12 cellular contexts compared by ENCODE assay signal in genomic region chr4:41363384-41363981, GRCh38.
DNase-seq lines count a peak whose midpoint lies in the region; ATAC-seq and TF ChIP-seq lines count a peak whose summit lies in the region.
"Had no signal": no experiment of that assay in that cellular context is flagged by ENCODE, and none has a peak within 500 bp of the region (broad histone marks: within the 10 kb centered on the region; RNA-seq: fewer than 3 reads in every experiment).

No MANE protein-coding gene starts in this region.

- ATAC-seq in GM21367 (IDR thresholded peaks at IDR 0.05; ENCODE audit: unreplicated experiment): no peak
- ATAC-seq: activated naive CD8-positive, alpha-beta T cell treated with anti-CD3 and anti-CD28 coated beads, Interleukin-2, amount 50 U/mL, for 24 hours; natural killer cell treated with Interleukin-12 subunit alpha and Interleukin-12 subunit beta and Interleukin-15 and Interleukin-18, amount 100 ng/mL, for 72 hours; stimulated activated naive B cell treated with anti-CD40 and anti-IgM and Interleukin-4, amounts not matched to agents 10 μg/mL and 1 μg/mL and 100 μg/mL, for 72 hours had no signal

- H3K27me3 ChIP-seq in kidney epithelial cell (ENCODE audit: control insufficient read depth, insufficient read depth, low read length): peaks cover 8% of the 10 kb centered on the region
- no peaks in the 10 kb centered on the region for H3K27me3 ChIP-seq in effector memory CD4-positive, alpha-beta T cell (replicated peaks; ENCODE audit: control insufficient read depth, insufficient read depth, low read length, poor library complexity, severe bottlenecking)

- peak overlapping the region; percentile 96 for H3K27ac ChIP-seq in substantia nigra (ENCODE audit: low read depth, low read length, poor library complexity, severe bottlenecking)
- no peak overlapping the region for H3K27ac ChIP-seq in effector memory CD4-positive, alpha-beta T cell (ENCODE audit: insufficient read depth, low read length, poor library complexity, severe bottlenecking)

- no peaks in the 10 kb centered on the region for H3K9me3 ChIP-seq in effector memory CD4-positive, alpha-beta T cell (ENCODE audit: control insufficient read depth, low read length)

- H3K27ac Mint-ChIP-seq in activated T-helper 1 cell treated with anti-CD3 and anti-CD28 coated beads, Interleukin-12 subunit alpha, Interleukin-12 subunit beta, Interleukin-2, Interleukin-4 antibody, amounts not matched to agents 30 ng/mL and 10 ng/mL and 1 ng/mL, durations not matched to agents 14 hours and 24 hours and 36 hours: no peak overlapping the region
- H3K27ac Mint-ChIP-seq: activated naive CD8-positive, alpha-beta T cell treated with anti-CD3 and anti-CD28 coated beads, Interleukin-2, amount 50 U/mL, for 24 hours; natural killer cell treated with Interleukin-12 subunit alpha and Interleukin-12 subunit beta and Interleukin-15 and Interleukin-18, amount 100 ng/mL, for 72 hours; stimulated activated naive B cell treated with anti-CD40 and anti-IgM and Interleukin-4, amounts not matched to agents 10 μg/mL and 1 μg/mL and 100 μg/mL, for 72 hours had no signal

- H3K36me3 ChIP-seq in kidney epithelial cell (ENCODE audit: control insufficient read depth, insufficient read depth, low read length): no peaks in the 10 kb centered on the region
- no peaks in the 10 kb centered on the region for H3K36me3 ChIP-seq in effector memory CD4-positive, alpha-beta T cell (ENCODE audit: control insufficient read depth, insufficient read depth, low read length)

- no peaks in the 10 kb centered on the region for H3K9me3 Mint-ChIP-seq in activated T-helper 1 cell treated with anti-CD3 and anti-CD28 coated beads, Interleukin-12 subunit alpha, Interleukin-12 subunit beta, Interleukin-2, Interleukin-4 antibody, amounts not matched to agents 30 ng/mL and 10 ng/mL and 1 ng/mL, durations not matched to agents 14 hours and 24 hours and 36 hours
- H3K9me3 Mint-ChIP-seq: activated naive CD8-positive, alpha-beta T cell treated with anti-CD3 and anti-CD28 coated beads, Interleukin-2, amount 50 U/mL, for 24 hours; natural killer cell treated with Interleukin-12 subunit alpha and Interleukin-12 subunit beta and Interleukin-15 and Interleukin-18, amount 100 ng/mL, for 72 hours; stimulated activated naive B cell treated with anti-CD40 and anti-IgM and Interleukin-4, amounts not matched to agents 10 μg/mL and 1 μg/mL and 100 μg/mL, for 72 hours had no signal

- peaks cover 43% of the 10 kb centered on the region for H3K27me3 Mint-ChIP-seq in activated T-helper 1 cell treated with anti-CD3 and anti-CD28 coated beads, Interleukin-12 subunit alpha, Interleukin-12 subunit beta, Interleukin-2, Interleukin-4 antibody, amounts not matched to agents 30 ng/mL and 10 ng/mL and 1 ng/mL, durations not matched to agents 14 hours and 24 hours and 36 hours (ENCODE audit: insufficient read depth)

- intact Hi-C loops in activated T-helper 1 cell treated with anti-CD3 and anti-CD28 coated beads, Interleukin-12 subunit alpha, Interleukin-12 subunit beta, Interleukin-2, Interleukin-4 antibody, amounts not matched to agents 30 ng/mL and 10 ng/mL and 1 ng/mL, durations not matched to agents 14 hours and 24 hours and 36 hours (cut with micrococcal nuclease): loop anchor here (10.0 kb wide), 1 partner anchor 501 kb away; no protein-coding TSS in a partner anchor

- no peaks in the 10 kb centered on the region for H3K4me1 ChIP-seq in effector memory CD4-positive, alpha-beta T cell (ENCODE audit: control insufficient read depth, insufficient read depth, low read length, poor library complexity, severe bottlenecking)

- DNase-seq in HCEC 1CT (peak; percentile 44), dedifferentiated amniotic fluid mesenchymal stem cell (ENCODE audit: extremely low spot score) (peak; percentile 58), kidney epithelial cell (ENCODE audit: low read depth) (peak; percentile 50), substantia nigra (lab: John Stamatoyannopoulos, UW) (peak in 24 of 49 donors; percentile 11 to 64 (median 38)), T-helper 2 cell (no peak)
- DNase-seq in effector memory CD4-positive, alpha-beta T cell: no peak
- no peak for DNase-seq in activated T-helper 1 cell treated with anti-CD3 and anti-CD28 coated beads, Interleukin-12 subunit alpha, Interleukin-12 subunit beta, Interleukin-2, Interleukin-4 antibody, amounts not matched to agents 30 ng/mL and 10 ng/mL and 1 ng/mL, durations not matched to agents 14 hours and 24 hours and 36 hours (ENCODE audit: low spot score)
- DNase-seq: activated naive CD8-positive, alpha-beta T cell treated with anti-CD3 and anti-CD28 coated beads, Interleukin-2, amount 50 U/mL, for 24 hours; NCI-H1105; stimulated activated naive B cell treated with anti-CD40 and anti-IgM and Interleukin-4, amounts not matched to agents 10 μg/mL and 1 μg/mL and 100 μg/mL, for 72 hours had no signal

- no peak overlapping the region for H3K4me3 Mint-ChIP-seq in activated T-helper 1 cell treated with anti-CD3 and anti-CD28 coated beads, Interleukin-12 subunit alpha, Interleukin-12 subunit beta, Interleukin-2, Interleukin-4 antibody, amounts not matched to agents 30 ng/mL and 10 ng/mL and 1 ng/mL, durations not matched to agents 14 hours and 24 hours and 36 hours
- H3K4me3 Mint-ChIP-seq: activated naive CD8-positive, alpha-beta T cell treated with anti-CD3 and anti-CD28 coated beads, Interleukin-2, amount 50 U/mL, for 24 hours; natural killer cell treated with Interleukin-12 subunit alpha and Interleukin-12 subunit beta and Interleukin-15 and Interleukin-18, amount 100 ng/mL, for 72 hours; stimulated activated naive B cell treated with anti-CD40 and anti-IgM and Interleukin-4, amounts not matched to agents 10 μg/mL and 1 μg/mL and 100 μg/mL, for 72 hours had no signal

- H3K4me3 ChIP-seq in kidney epithelial cell (ENCODE audit: low read depth, low read length): no peak overlapping the region
- no peak overlapping the region for H3K4me3 ChIP-seq in effector memory CD4-positive, alpha-beta T cell (ENCODE audit: insufficient read depth, low read depth, low read length, poor library complexity, severe bottlenecking)

- H3K4me1 Mint-ChIP-seq in activated T-helper 1 cell treated with anti-CD3 and anti-CD28 coated beads, Interleukin-12 subunit alpha, Interleukin-12 subunit beta, Interleukin-2, Interleukin-4 antibody, amounts not matched to agents 30 ng/mL and 10 ng/mL and 1 ng/mL, durations not matched to agents 14 hours and 24 hours and 36 hours (ENCODE audit: low read depth): no peaks in the 10 kb centered on the region
- H3K4me1 Mint-ChIP-seq: activated naive CD8-positive, alpha-beta T cell treated with anti-CD3 and anti-CD28 coated beads, Interleukin-2, amount 50 U/mL, for 24 hours had no signal

- H3K36me3 Mint-ChIP-seq in activated T-helper 1 cell treated with anti-CD3 and anti-CD28 coated beads, Interleukin-12 subunit alpha, Interleukin-12 subunit beta, Interleukin-2, Interleukin-4 antibody, amounts not matched to agents 30 ng/mL and 10 ng/mL and 1 ng/mL, durations not matched to agents 14 hours and 24 hours and 36 hours (ENCODE audit: low read depth): no peaks in the 10 kb centered on the region
- H3K36me3 Mint-ChIP-seq: natural killer cell treated with Interleukin-12 subunit alpha and Interleukin-12 subunit beta and Interleukin-15 and Interleukin-18, amount 100 ng/mL, for 72 hours; stimulated activated naive B cell treated with anti-CD40 and anti-IgM and Interleukin-4, amounts not matched to agents 10 μg/mL and 1 μg/mL and 100 μg/mL, for 72 hours had no signal

- no peak for TF ChIP-seq CTCF in kidney epithelial cell (IDR thresholded peaks at IDR 0.05; ENCODE audit: insufficient read depth, low read length, poor library complexity, severe bottlenecking)

Comparison
In these comparisons a context has a peak if more than half of its experiments do, and no peak if none do; other contexts are left out.
1. DNase-seq: peak in HCEC 1CT (single experiment), dedifferentiated amniotic fluid mesenchymal stem cell (single experiment) and kidney epithelial cell (single experiment); none in T-helper 2 cell (0 of 5), effector memory CD4-positive, alpha-beta T cell (0 of 3) and activated T-helper 1 cell treated with anti-CD3 and anti-CD28 coated beads, Interleukin-12 subunit alpha, Interleukin-12 subunit beta, Interleukin-2, Interleukin-4 antibody, amounts not matched to agents 30 ng/mL and 10 ng/mL and 1 ng/mL, durations not matched to agents 14 hours and 24 hours and 36 hours (single experiment).